ENCODE assay signal across 18 cellular contexts in genomic region chr11:3913921-3914320, GRCh38. TPM values are rescaled to one million over a fixed set of nuclear protein-coding genes. Genes with fewer than 3 reads are reported as not detected.
DNase-seq lines count a peak whose midpoint lies in the region; ATAC-seq and TF ChIP-seq lines count a peak whose summit lies in the region.
"Had no signal": no experiment of that assay in that cellular context is flagged by ENCODE, and none has a peak within 500 bp of the region (broad histone marks: within the 10 kb centered on the region; RNA-seq: fewer than 3 reads in every experiment).

No MANE protein-coding gene starts in this region.

- no peak for DNase-seq in CD4-positive, alpha-beta memory T cell
- DNase-seq in NOMO-1 treated with DMSO at 0.1 percent for 48 hours (lab: John Stamatoyannopoulos, UW; ENCODE audit: unreplicated experiment) (peak; percentile 60), fibroblast of gingiva (ENCODE audit: low read depth) (peak; percentile 52), natural killer cell (no peak), NCI-H146 treated with DMSO at 0.1 percent for 48 hours (lab: John Stamatoyannopoulos, UW; ENCODE audit: unreplicated experiment) (no peak), NCI-H1105 treated with DMSO at 0.1 percent for 48 hours (lab: John Stamatoyannopoulos, UW) (no peak)
- DNase-seq in activated CD8-positive, alpha-beta memory T cell treated with anti-CD3 and anti-CD28 coated beads, Interleukin-2, amount 10 ng/mL, durations not matched to agents 7 days and 5 days: no peak
- DNase-seq: ACHN, DMS 273 treated with DMSO at 0.1 percent for 48 hours, H9, NCI-H1105, NCI-H1930, NCI-H2171, NCI-H446 treated with DMSO at 0.1 percent for 48 hours, NCI-H748 treated with DMSO at 0.1 percent for 48 hours, SHP77 treated with DMSO at 0.1 percent for 48 hours had no signal

- H3K27ac Mint-ChIP-seq in CD4-positive, alpha-beta memory T cell: peak overlapping the region in 4 of 7 donors; percentile 21 to 75 (median 33)
- peak overlapping the region; percentile 61 to 78 for H3K27ac Mint-ChIP-seq in natural killer cell
- H3K27ac Mint-ChIP-seq in activated CD8-positive, alpha-beta memory T cell treated with anti-CD3 and anti-CD28 coated beads, Interleukin-2, amount 10 ng/mL, durations not matched to agents 7 days and 5 days: no peak overlapping the region
- H3K27ac Mint-ChIP-seq: H9 had no signal

- no peak overlapping the region for H3K27ac ChIP-seq in CD4-positive, alpha-beta memory T cell (ENCODE audit: low read depth, low read length)

- no peaks in the 10 kb centered on the region for H3K27me3 ChIP-seq in CD4-positive, alpha-beta memory T cell (ENCODE audit: insufficient read depth, low read length)

- POLR2A ChIA-PET in CD4-positive, alpha-beta memory T cell (lab: Charles Lee; ENCODE audit: partially characterized antibody): interaction anchor here (1.1 kb wide), 1 partner anchor 59 kb away, joined by 4 read pairs; no protein-coding TSS in a partner anchor

- H3K9me3 ChIP-seq in CD4-positive, alpha-beta memory T cell (ENCODE audit: control insufficient read depth in 1 of 2, low read length in 2 of 2): no peaks in the 10 kb centered on the region

- H3K36me3 ChIP-seq in CD4-positive, alpha-beta memory T cell (ENCODE audit: insufficient read depth, low read length): no peaks in the 10 kb centered on the region

- ATAC-seq in natural killer cell: no peak
- ATAC-seq in GM21528 (IDR thresholded peaks at IDR 0.05; ENCODE audit: low FRiP score, unreplicated experiment): no peak
- no peak for ATAC-seq in activated CD8-positive, alpha-beta memory T cell treated with anti-CD3 and anti-CD28 coated beads, Interleukin-2, amount 10 ng/mL, durations not matched to agents 7 days and 5 days

- peaks cover 66% of the 10 kb centered on the region for H3K4me1 ChIP-seq in CD4-positive, alpha-beta memory T cell (ENCODE audit: insufficient read depth, low read length)

- H3K9me3 Mint-ChIP-seq in CD4-positive, alpha-beta memory T cell: no peaks in the 10 kb centered on the region
- H3K9me3 Mint-ChIP-seq in natural killer cell: no peaks in the 10 kb centered on the region
- H3K9me3 Mint-ChIP-seq in activated CD8-positive, alpha-beta memory T cell treated with anti-CD3 and anti-CD28 coated beads, Interleukin-2, amount 10 ng/mL, durations not matched to agents 7 days and 5 days (ENCODE audit: low read depth): no peaks in the 10 kb centered on the region
- H3K9me3 Mint-ChIP-seq: H9 had no signal

- no peaks in the 10 kb centered on the region for H3K36me3 Mint-ChIP-seq in CD4-positive, alpha-beta memory T cell
- H3K36me3 Mint-ChIP-seq in natural killer cell: no peaks in the 10 kb centered on the region
- peaks cover 6% of the 10 kb centered on the region for H3K36me3 Mint-ChIP-seq in activated CD8-positive, alpha-beta memory T cell treated with anti-CD3 and anti-CD28 coated beads, Interleukin-2, amount 10 ng/mL, durations not matched to agents 7 days and 5 days

- CTCF ChIA-PET in CD4-positive, alpha-beta memory T cell (lab: Charles Lee; ENCODE audit: partially characterized antibody): interaction anchor here (1.0 to 2.0 kb wide), 5 partner anchors 11 to 65 kb away, joined by 3 to 8 read pairs (median 5); partner anchors contain the start of gene STIM1
- CTCF ChIA-PET in activated CD8-positive, alpha-beta memory T cell treated with anti-CD3 and anti-CD28 coated beads, Interleukin-2, amount 10 ng/mL, durations not matched to agents 7 days and 5 days (lab: Charles Lee): interaction anchor here (1.7 kb wide), 1 partner anchor 58 kb away, joined by 6 read pairs; the partner anchor contains the start of gene STIM1

- intact Hi-C loops in CD4-positive, alpha-beta memory T cell (cut with micrococcal nuclease): no loop called here
- intact Hi-C loops in natural killer cell (cut with micrococcal nuclease): no loop called here

- no peak for TF ChIP-seq CTCF in natural killer cell (IDR thresholded peaks at IDR 0.05)

- H3K4me1 Mint-ChIP-seq in CD4-positive, alpha-beta memory T cell: peaks cover 48 to 86% (median 65%) of the 10 kb centered on the region in 4 donors
- H3K4me1 Mint-ChIP-seq in natural killer cell: peaks cover 66 to 72% of the 10 kb centered on the region in 2 donors
- peaks cover 32% of the 10 kb centered on the region for H3K4me1 Mint-ChIP-seq in activated CD8-positive, alpha-beta memory T cell treated with anti-CD3 and anti-CD28 coated beads, Interleukin-2, amount 10 ng/mL, durations not matched to agents 7 days and 5 days
- H3K4me1 Mint-ChIP-seq: H9 had no signal

- no peak overlapping the region for H3K4me3 Mint-ChIP-seq in CD4-positive, alpha-beta memory T cell
- no peak overlapping the region for H3K4me3 Mint-ChIP-seq in natural killer cell
- H3K4me3 Mint-ChIP-seq in activated CD8-positive, alpha-beta memory T cell treated with anti-CD3 and anti-CD28 coated beads, Interleukin-2, amount 10 ng/mL, durations not matched to agents 7 days and 5 days: no peak overlapping the region
- H3K4me3 Mint-ChIP-seq: B cell, H9 had no signal

- no peaks in the 10 kb centered on the region for H3K27me3 Mint-ChIP-seq in CD4-positive, alpha-beta memory T cell
- H3K27me3 Mint-ChIP-seq in natural killer cell (ENCODE audit: low read depth in 2 of 2): no peaks in the 10 kb centered on the region
- no peaks in the 10 kb centered on the region for H3K27me3 Mint-ChIP-seq in activated CD8-positive, alpha-beta memory T cell treated with anti-CD3 and anti-CD28 coated beads, Interleukin-2, amount 10 ng/mL, durations not matched to agents 7 days and 5 days
- H3K27me3 Mint-ChIP-seq: B cell had no signal

- no peak overlapping the region for H3K4me3 ChIP-seq in CD4-positive, alpha-beta memory T cell (ENCODE audit: low read length in 2 of 2)

RNA-seq across cellular contexts. Expression of gene STIM1, which starts 58.5 kb away (rescaled TPM):
- total RNA-seq in CD4-positive, alpha-beta memory T cell: 10 to 100 TPM; 87.1 to 87.4 TPM
- 10 to 100 TPM; 27.7 to 43.8 TPM for polyA plus RNA-seq in CD4-positive, alpha-beta memory T cell
- total RNA-seq in natural killer cell: 100 to 1,000 TPM; 171 to 187 (median 175) TPM
- 100 to 1,000 TPM in 1 of 2 experiments, 10 to 100 TPM in 1; 83.5 to 104 TPM for total RNA-seq in activated CD8-positive, alpha-beta memory T cell treated with anti-CD3 and anti-CD28 coated beads, Interleukin-2, amount 10 ng/mL, durations not matched to agents 7 days and 5 days

Comparison
In these comparisons a context has a peak if more than half of its experiments do, and no peak if none do; other contexts are left out.
1. DNase-seq: peak in NOMO-1 treated with DMSO at 0.1 percent for 48 hours (single experiment) and fibroblast of gingiva (single experiment); none in CD4-positive, alpha-beta memory T cell (0 of 5), natural killer cell (single experiment), NCI-H146 treated with DMSO at 0.1 percent for 48 hours (single experiment), activated CD8-positive, alpha-beta memory T cell treated with anti-CD3 and anti-CD28 coated beads, Interleukin-2, amount 10 ng/mL, durations not matched to agents 7 days and 5 days (single experiment) and NCI-H1105 treated with DMSO at 0.1 percent for 48 hours (single experiment).